ENCODE assay signal across 17 cellular contexts in the genomic region with DNA sequence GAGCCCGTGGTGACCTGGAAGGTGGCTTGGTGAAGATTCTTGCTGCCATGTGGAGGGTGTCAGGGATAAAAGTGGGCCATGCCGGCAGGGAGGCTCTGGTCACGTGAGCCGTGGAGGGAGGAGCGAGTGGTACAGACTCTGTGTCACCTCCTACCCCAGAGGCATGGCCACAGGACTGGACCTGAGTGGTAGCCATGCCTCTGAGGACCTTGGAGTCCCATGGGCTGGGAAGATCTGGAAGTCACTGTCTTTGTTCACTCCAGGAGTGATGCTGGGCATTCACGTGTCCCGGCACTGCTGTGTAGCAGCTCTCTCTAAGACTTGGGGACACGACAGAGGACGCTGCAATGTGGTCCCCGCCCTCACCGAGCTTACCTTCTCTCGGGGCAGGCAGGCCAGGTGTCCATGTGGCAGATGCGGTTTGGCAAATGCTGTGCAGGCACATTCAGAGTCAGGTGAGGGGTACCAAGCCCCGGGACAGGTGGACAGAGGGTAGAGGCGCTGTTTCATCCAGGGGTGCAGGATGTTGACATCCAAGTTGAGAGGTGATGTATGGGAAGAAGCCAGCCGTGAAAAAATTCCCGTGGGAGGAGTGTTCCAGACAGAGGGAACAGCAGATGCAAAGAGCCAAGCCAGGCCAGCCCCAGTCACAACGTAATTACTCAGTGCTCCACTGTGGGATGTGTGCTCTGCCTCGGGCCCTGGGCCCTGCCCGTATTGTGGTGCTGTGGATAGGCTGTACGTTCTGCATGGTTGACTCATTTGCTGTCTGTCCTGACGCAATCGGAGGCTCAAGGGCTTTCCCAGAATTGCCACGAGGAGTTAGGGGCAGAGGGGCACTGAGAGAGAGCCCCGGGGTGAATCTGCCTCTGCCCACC.
DNase-seq lines count a peak whose midpoint lies in the region; ATAC-seq and TF ChIP-seq lines count a peak whose summit lies in the region.
"Had no signal": no experiment of that assay in that cellular context is flagged by ENCODE, and none has a peak within 500 bp of the region (broad histone marks: within the 10 kb centered on the region; RNA-seq: fewer than 3 reads in every experiment).

No MANE protein-coding gene starts in this region.

- H3K9me3 Mint-ChIP-seq in activated naive CD4-positive, alpha-beta T cell treated with anti-CD3 and anti-CD28 coated beads, Interleukin-2, amount 50 U/mL, for 72 hours, result no peaks in the 10 kb centered on the region
- H3K9me3 Mint-ChIP-seq: activated naive CD8-positive, alpha-beta T cell treated with anti-CD3 and anti-CD28 coated beads, Interleukin-2, amount 10 ng/mL, durations not matched to agents 7 days and 5 days; activated T-cell treated with anti-CD3 and anti-CD28 coated beads, Interleukin-2, amount 50 U/mL, for 4 hours had no signal

- H3K4me2 ChIP-seq in fibroblast of lung (ENCODE audit: extremely low read depth, insufficient read depth, low read length), result no peak overlapping the region
- H3K4me2 ChIP-seq in osteoblast (ENCODE audit: insufficient read depth, low read length), result no peak overlapping the region

- no peak overlapping the region for H3K27ac Mint-ChIP-seq in activated naive CD4-positive, alpha-beta T cell treated with anti-CD3 and anti-CD28 coated beads, Interleukin-2, amount 50 U/mL, for 72 hours
- H3K27ac Mint-ChIP-seq: activated naive CD8-positive, alpha-beta T cell treated with anti-CD3 and anti-CD28 coated beads, Interleukin-2, amount 10 ng/mL, durations not matched to agents 7 days and 5 days had no signal

- H3K9me3 ChIP-seq in fibroblast of lung (ENCODE audit: control insufficient read depth, insufficient read depth, low read depth, low read length), result no peaks in the 10 kb centered on the region
- H3K9me3 ChIP-seq in osteoblast (ENCODE audit: low read depth, low read length), result no peaks in the 10 kb centered on the region
- H3K9me3 ChIP-seq: heart right ventricle had no signal

- TF ChIP-seq CTCF in RWPE1 (conservative IDR thresholded peaks at IDR 0.05; ENCODE audit: low read depth), result no peak
- no peak for TF ChIP-seq CTCF in fibroblast of lung (conservative IDR thresholded peaks at IDR 0.05 in 1 of 2, IDR thresholded peaks at IDR 0.05 in 1 of 2; ENCODE audit: low read depth in 1 of 2, low read length in 2 of 2)
- no peak for TF ChIP-seq CTCF in osteoblast (IDR thresholded peaks at IDR 0.05; ENCODE audit: extremely low read depth, low read depth, low read length)

- peak; percentile 40 for DNase-seq in ELR (ENCODE audit: low read depth)
- DNase-seq in RWPE1 (ENCODE audit: low spot score), result peak; percentile 55
- peak; percentile 21 to 81 for DNase-seq in fibroblast of lung (ENCODE audit: low read depth in 2 of 2)
- DNase-seq in osteoblast (ENCODE audit: insufficient read length, low spot score, missing footprints), result peak; percentile 73
- no peak for DNase-seq in NCI-H748 treated with DMSO at 0.1 percent for 48 hours (lab: John Stamatoyannopoulos, UW)
- DNase-seq in inferior parietal cortex (ENCODE audit: extremely low spot score), result no peak
- DNase-seq in RKO (ENCODE audit: low spot score), result no peak
- no peak for DNase-seq in activated naive CD4-positive, alpha-beta T cell treated with anti-CD3 and anti-CD28 coated beads, Interleukin-2, amount 50 U/mL, for 72 hours (ENCODE audit: low spot score in 2 of 2)
- DNase-seq: activated CD4-positive, alpha-beta T cell treated with anti-CD3 and anti-CD28 coated beads, Interleukin-2, amount 50 U/mL, for 4 hours; activated naive CD8-positive, alpha-beta T cell treated with anti-CD3 and anti-CD28 coated beads, Interleukin-2, amount 10 ng/mL, durations not matched to agents 7 days and 5 days; activated T-cell treated with anti-CD3 and anti-CD28 coated beads, Interleukin-2, amount 50 U/mL, for 4 hours; COR-L47; heart right ventricle; NCI-H1694 treated with DMSO at 0.1 percent for 48 hours; NCI-H510A; stimulated activated naive CD4-positive, alpha-beta T cell treated with Interleukin-2 at 50 U/mL for 16 hours had no signal

- H4K20me1 ChIP-seq in fibroblast of lung (ENCODE audit: control insufficient read depth, extremely low read depth, insufficient read depth, low read length) (no peaks in the 10 kb centered on the region), osteoblast (ENCODE audit: insufficient read depth, low read length) (no peaks in the 10 kb centered on the region)

- H3K36me3 Mint-ChIP-seq in activated naive CD4-positive, alpha-beta T cell treated with anti-CD3 and anti-CD28 coated beads, Interleukin-2, amount 50 U/mL, for 72 hours, result no peaks in the 10 kb centered on the region
- H3K36me3 Mint-ChIP-seq: activated naive CD8-positive, alpha-beta T cell treated with anti-CD3 and anti-CD28 coated beads, Interleukin-2, amount 10 ng/mL, durations not matched to agents 7 days and 5 days had no signal

- ATAC-seq in activated naive CD4-positive, alpha-beta T cell treated with anti-CD3 and anti-CD28 coated beads, Interleukin-2, amount 50 U/mL, for 72 hours, result no peak
- ATAC-seq: activated T-cell treated with anti-CD3 and anti-CD28 coated beads, Interleukin-2, amount 50 U/mL, for 4 hours had no signal

- H2AFZ ChIP-seq in fibroblast of lung (ENCODE audit: low read length) (no peak overlapping the region), osteoblast (ENCODE audit: low read length) (no peak overlapping the region)
- H2AFZ ChIP-seq: parathyroid adenoma had no signal

- H3K36me3 ChIP-seq in fibroblast of lung (ENCODE audit: control insufficient read depth, insufficient read depth, low read length) (no peaks in the 10 kb centered on the region), osteoblast (ENCODE audit: insufficient read depth, low read length) (no peaks in the 10 kb centered on the region)
- H3K36me3 ChIP-seq: heart right ventricle had no signal

- H3K27me3 ChIP-seq in fibroblast of lung (ENCODE audit: control insufficient read depth, insufficient read depth, low read length), result no peaks in the 10 kb centered on the region
- no peaks in the 10 kb centered on the region for H3K27me3 ChIP-seq in osteoblast (ENCODE audit: insufficient read depth, low read length)

- H3K27ac ChIP-seq in RWPE1 (no peak overlapping the region), fibroblast of lung (ENCODE audit: insufficient read depth, low read length) (no peak overlapping the region), osteoblast (ENCODE audit: low read depth, low read length) (no peak overlapping the region)
- H3K27ac ChIP-seq: heart right ventricle, parathyroid adenoma had no signal

- POLR2A ChIA-PET in RWPE1 (lab: Yijun Ruan, JAX; ENCODE audit: low non-redundant PET), result no interaction called here

- no peaks in the 10 kb centered on the region for H3K79me2 ChIP-seq in fibroblast of lung (ENCODE audit: control insufficient read depth, insufficient read depth, low read length)
- H3K79me2 ChIP-seq in osteoblast (ENCODE audit: insufficient read depth, low read length), result no peaks in the 10 kb centered on the region
- H3K79me2 ChIP-seq: parathyroid adenoma had no signal

- no peak overlapping the region for H3K9ac ChIP-seq in fibroblast of lung (ENCODE audit: insufficient read depth, low read length)
- H3K9ac ChIP-seq: parathyroid adenoma had no signal

- CTCF ChIA-PET in RWPE1 (lab: Yijun Ruan, JAX), result interaction anchor here (0.5 to 1.0 kb wide), 2 partner anchors 129 to 138 kb away, joined by 3 to 4 read pairs; no protein-coding TSS in a partner anchor

- H3K4me3 ChIP-seq in fibroblast of lung (replicated peaks in 1 of 4; ENCODE audit: control extremely low read depth in 1 of 4, insufficient read depth in 1 of 4, low read depth in 3 of 4, low read length in 4 of 4), result no peak overlapping the region
- H3K4me3 ChIP-seq in osteoblast (ENCODE audit: insufficient read depth, low read length), result no peak overlapping the region
- H3K4me3 ChIP-seq: heart right ventricle had no signal

- H3K4me1 ChIP-seq in fibroblast of lung (ENCODE audit: control insufficient read depth, extremely low read depth, insufficient read depth, low read length) (no peaks in the 10 kb centered on the region), osteoblast (ENCODE audit: insufficient read depth, low read length) (peaks cover 9% of the 10 kb centered on the region)
- H3K4me1 ChIP-seq: heart right ventricle, parathyroid adenoma had no signal

Comparison
In these comparisons a context has a peak if more than half of its experiments do, and no peak if none do; other contexts are left out.
1. DNase-seq: peak in ELR (single experiment), RWPE1 (single experiment), fibroblast of lung (2 of 2) and osteoblast (single experiment); none in NCI-H748 treated with DMSO at 0.1 percent for 48 hours (single experiment), inferior parietal cortex (single experiment), RKO (single experiment) and activated naive CD4-positive, alpha-beta T cell treated with anti-CD3 and anti-CD28 coated beads, Interleukin-2, amount 50 U/mL, for 72 hours (0 of 2).